In genomic region chr10:17684537-17684936, GRCh38 we compare ENCODE assay signal across 15 cellular contexts. TPM values are rescaled to one million over a fixed set of nuclear protein-coding genes. Genes with fewer than 3 reads are reported as not detected.
DNase-seq lines count a peak whose midpoint lies in the region; ATAC-seq and TF ChIP-seq lines count a peak whose summit lies in the region.
"Had no signal": no experiment of that assay in that cellular context is flagged by ENCODE, and none has a peak within 500 bp of the region (broad histone marks: within the 10 kb centered on the region; RNA-seq: fewer than 3 reads in every experiment).

No MANE protein-coding gene starts in this region.

- POLR2A ChIA-PET in A673 (lab: Charles Lee; ENCODE audit: low non-redundant PET): no interaction called here

- no peak overlapping the region for H3K4me2 ChIP-seq in smooth muscle cell
- H3K4me2 ChIP-seq: BLaER1 treated with 17β-estradiol and CSF1 and Interleukin-3, amounts not matched to agents 10 nM and 100 nM had no signal

- peak overlapping the region; percentile 37; the same call in 1 of the 2 replicates for H3K4me3 ChIP-seq in GM12864 (ENCODE audit: low read depth, low read length)
- no peak overlapping the region for H3K4me3 ChIP-seq in SK-N-MC
- H3K4me3 ChIP-seq in A673 (ENCODE audit: low read depth, low read length, poor library complexity, severe bottlenecking): no peak overlapping the region
- no peak overlapping the region for H3K4me3 ChIP-seq in smooth muscle cell
- H3K4me3 ChIP-seq: BLaER1 treated with 17β-estradiol and CSF1 and Interleukin-3, amounts not matched to agents 10 nM and 100 nM; skin epidermis; upper lobe of right lung had no signal

- DNase-seq in GM12864 (ENCODE audit: low read depth) (no peak), SK-N-MC (ENCODE audit: low read depth, low spot score) (no peak), DMS79 (lab: John Stamatoyannopoulos, UW) (no peak), NCI-H2171 treated with DMSO at 0.1 percent for 48 hours (lab: John Stamatoyannopoulos, UW) (no peak), A673 (ENCODE audit: low spot score) (no peak), smooth muscle cell (lab: John Stamatoyannopoulos, UW; ENCODE audit: unreplicated experiment) (no peak)
- DNase-seq: activated naive CD8-positive, alpha-beta T cell treated with anti-CD3 and anti-CD28 coated beads, Interleukin-2, amount 10 ng/mL, durations not matched to agents 7 days and 5 days; foreskin fibroblast; kidney glomerular epithelial cell; NCI-H1694; upper lobe of right lung had no signal

- no peak overlapping the region for H3K9ac ChIP-seq in SK-N-MC (ENCODE audit: insufficient read length)
- H3K9ac ChIP-seq in smooth muscle cell (ENCODE audit: low read depth): no peak overlapping the region
- H3K9ac ChIP-seq: BLaER1 treated with 17β-estradiol and CSF1 and Interleukin-3, amounts not matched to agents 10 nM and 100 nM had no signal

- WGBS in smooth muscle cell (ENCODE audit: low lambda C conversion rate): 91% methylated on average over 6 of the region's 6 CpGs

- H3K36me3 ChIP-seq in SK-N-MC (ENCODE audit: insufficient read depth, low read length) (no peaks in the 10 kb centered on the region), A673 (ENCODE audit: insufficient read depth, low read length, poor library complexity, severe bottlenecking) (no peaks in the 10 kb centered on the region), smooth muscle cell (ENCODE audit: low read depth) (no peaks in the 10 kb centered on the region)

- H3F3A ChIP-seq in smooth muscle cell (ENCODE audit: low read depth): no peaks in the 10 kb centered on the region

- no peaks in the 10 kb centered on the region for H3K9me3 ChIP-seq in SK-N-MC (ENCODE audit: low read depth, low read length)
- no peaks in the 10 kb centered on the region for H3K9me3 ChIP-seq in A673 (ENCODE audit: low read depth, low read length, poor library complexity, severe bottlenecking)
- H3K9me3 ChIP-seq in smooth muscle cell (replicated peaks; ENCODE audit: low read depth): no peaks in the 10 kb centered on the region
- H3K9me3 ChIP-seq: upper lobe of right lung had no signal

- H3K79me2 ChIP-seq in smooth muscle cell (ENCODE audit: low read depth): peaks cover 60% of the 10 kb centered on the region

- H4K20me1 ChIP-seq in smooth muscle cell (ENCODE audit: low read depth): peaks cover 83% of the 10 kb centered on the region

- intact Hi-C loops in A673 (cut with micrococcal nuclease; ENCODE audit: unreplicated experiment): no loop called here

- ATAC-seq in GM19351 (IDR thresholded peaks at IDR 0.05; ENCODE audit: unreplicated experiment): peak; percentile 78
- peak; percentile 59 for ATAC-seq in HG02884 (IDR thresholded peaks at IDR 0.05; ENCODE audit: unreplicated experiment)
- ATAC-seq: upper lobe of right lung had no signal

- H3K4me1 ChIP-seq in A673 (ENCODE audit: insufficient read depth, low read length, poor library complexity, severe bottlenecking) (no peaks in the 10 kb centered on the region), smooth muscle cell (ENCODE audit: low read depth) (no peaks in the 10 kb centered on the region)

- no TSS peak for BruUV-seq in A673 (replicated peaks; lab: Mats Ljungman, UMichigan)

- no peak overlapping the region for H2AFZ ChIP-seq in smooth muscle cell (ENCODE audit: low read depth)

- CTCF ChIA-PET in A673 (lab: Charles Lee): no interaction called here

- TF ChIP-seq CTCF in GM12864 (IDR thresholded peaks at IDR 0.05; ENCODE audit: low read depth, low read length, missing control alignments) (no peak), A673 (conservative IDR thresholded peaks at IDR 0.05; ENCODE audit: low read depth, low read length) (no peak), smooth muscle cell (IDR thresholded peaks at IDR 0.05; ENCODE audit: borderline replicate concordance, insufficient read depth, poor library complexity, severe bottlenecking) (no peak)

- H3K27ac ChIP-seq in SK-N-MC: peak overlapping the region; percentile 49; the same call in 1 of the 2 replicates
- H3K27ac ChIP-seq in A673 (ENCODE audit: low read depth, low read length, poor library complexity, severe bottlenecking): no peak overlapping the region
- H3K27ac ChIP-seq in smooth muscle cell (ENCODE audit: low read depth): no peak overlapping the region
- H3K27ac ChIP-seq: BLaER1 treated with 17β-estradiol and CSF1 and Interleukin-3, amounts not matched to agents 10 nM and 100 nM; upper lobe of right lung had no signal

- H3K27me3 ChIP-seq in A673 (replicated peaks; ENCODE audit: insufficient read depth, low read depth, low read length, poor library complexity) (no peaks in the 10 kb centered on the region), smooth muscle cell (ENCODE audit: low read depth) (no peaks in the 10 kb centered on the region)
- H3K27me3 ChIP-seq: BLaER1 treated with 17β-estradiol and CSF1 and Interleukin-3, amounts not matched to agents 10 nM and 100 nM; upper lobe of right lung had no signal

RNA-seq across cellular contexts. Expression of gene STAM, which starts 40.6 kb away (rescaled TPM):
- total RNA-seq in A673 (2021) (34.9 and 37.4 TPM in 2 replicates), smooth muscle cell (30.2 and 49.8 TPM in 2 replicates)
- polyA plus RNA-seq in smooth muscle cell: 16.0 and 22.7 TPM in 2 replicates
